Comparison of ENCODE assay signal across 8 cellular contexts in the genomic region with DNA sequence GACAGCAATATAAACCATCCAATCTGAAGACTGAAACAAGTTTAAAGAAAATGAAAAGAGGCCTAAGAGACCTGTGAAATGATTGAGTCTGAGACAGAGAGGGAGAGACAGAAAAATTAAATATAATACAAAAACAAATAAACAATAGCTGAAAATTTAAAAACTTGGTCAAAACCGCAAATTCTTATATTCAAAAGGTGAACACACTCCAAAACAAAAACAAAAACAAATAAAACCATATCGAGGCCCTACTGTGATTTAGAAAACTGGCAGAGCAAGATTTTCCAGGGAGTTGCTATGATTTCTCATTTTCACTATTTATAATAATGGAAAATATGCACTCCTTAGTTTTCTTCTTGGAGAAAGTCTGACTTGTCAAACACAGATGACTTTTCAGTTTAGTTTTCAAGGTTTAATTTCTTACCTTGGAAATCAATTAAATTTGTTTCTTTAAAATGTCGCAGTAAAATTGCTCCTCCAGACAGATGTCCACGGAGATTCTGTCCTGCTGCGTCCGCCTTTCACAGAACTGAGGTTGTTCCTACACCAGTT.
DNase-seq lines count a peak whose midpoint lies in the region; ATAC-seq and TF ChIP-seq lines count a peak whose summit lies in the region.

No MANE protein-coding gene starts in this region.

- no peaks in the 10 kb centered on the region for H3K36me3 ChIP-seq in H7 (replicated peaks; ENCODE audit: control insufficient read depth, insufficient read depth, low read length)
- H3K36me3 ChIP-seq in gastroesophageal sphincter = peaks cover 0 to 3% of the 10 kb centered on the region in 2 donors
- H3K36me3 ChIP-seq in skeletal muscle satellite cell (ENCODE audit: insufficient read depth, low read length) = peaks cover 1% of the 10 kb centered on the region

- peak overlapping the region; percentile 96 for H3K27ac ChIP-seq in VCaP
- peak overlapping the region; percentile 79 to 96 (median 92) for H3K27ac ChIP-seq in gastroesophageal sphincter

- H3K9me3 ChIP-seq in gastroesophageal sphincter (no peaks in the 10 kb centered on the region), skeletal muscle satellite cell (replicated peaks; ENCODE audit: low read length) (no peaks in the 10 kb centered on the region)

- 22 to 23% methylated on average over 2 to 3 of the region's 6 CpGs for WGBS in gastroesophageal sphincter (ENCODE audit: low coverage in 1 of 2), 2 donors

- no peak for TF ChIP-seq POLR2A in gastroesophageal sphincter (IDR thresholded peaks at IDR 0.05)

- H3K27me3 ChIP-seq in H7 (ENCODE audit: control insufficient read depth, insufficient read depth, low read length) = no peaks in the 10 kb centered on the region
- no peaks in the 10 kb centered on the region for H3K27me3 ChIP-seq in gastroesophageal sphincter
- no peaks in the 10 kb centered on the region for H3K27me3 ChIP-seq in skeletal muscle satellite cell (ENCODE audit: control insufficient read depth, insufficient read depth, low read length)

- H3K4me2 ChIP-seq in skeletal muscle satellite cell (ENCODE audit: low read length) = peak overlapping the region; percentile 98

- peak overlapping the region; percentile 84 for H3K9ac ChIP-seq in skeletal muscle satellite cell (ENCODE audit: low read depth, low read length)

- H3K4me3 ChIP-seq in H7 (ENCODE audit: insufficient read depth, low read depth, low read length) (peak overlapping the region; percentile 92), gastroesophageal sphincter (peak overlapping the region; percentile 73 to 76), skeletal muscle satellite cell (ENCODE audit: low read length) (peak overlapping the region; percentile 99)

- H3K4me1 ChIP-seq in gastroesophageal sphincter (peaks cover 0 to 46% (median 10%) of the 10 kb centered on the region in 3 donors), skeletal muscle satellite cell (ENCODE audit: control insufficient read depth, insufficient read depth, low read length) (peaks cover 9% of the 10 kb centered on the region)

- DNase-seq in H7 = no peak
- DNase-seq in HuH-7 (ENCODE audit: low spot score) = no peak

- TF ChIP-seq CTCF in VCaP (conservative IDR thresholded peaks at IDR 0.05) (no peak), gastroesophageal sphincter (IDR thresholded peaks at IDR 0.05) (no peak)

- no peak for TF ChIP-seq EP300 in gastroesophageal sphincter (IDR thresholded peaks at IDR 0.05)

- ATAC-seq in gastroesophageal sphincter = no peak
- no peak for ATAC-seq in GM18867 (IDR thresholded peaks at IDR 0.05; ENCODE audit: unreplicated experiment)
- no peak for ATAC-seq in HG03571 (IDR thresholded peaks at IDR 0.05; ENCODE audit: unreplicated experiment)
- ATAC-seq in HG02642 (IDR thresholded peaks at IDR 0.05; ENCODE audit: poor library complexity, unreplicated experiment) = no peak
